ENCODE assay signal across 14 cellular contexts in the genomic region with DNA sequence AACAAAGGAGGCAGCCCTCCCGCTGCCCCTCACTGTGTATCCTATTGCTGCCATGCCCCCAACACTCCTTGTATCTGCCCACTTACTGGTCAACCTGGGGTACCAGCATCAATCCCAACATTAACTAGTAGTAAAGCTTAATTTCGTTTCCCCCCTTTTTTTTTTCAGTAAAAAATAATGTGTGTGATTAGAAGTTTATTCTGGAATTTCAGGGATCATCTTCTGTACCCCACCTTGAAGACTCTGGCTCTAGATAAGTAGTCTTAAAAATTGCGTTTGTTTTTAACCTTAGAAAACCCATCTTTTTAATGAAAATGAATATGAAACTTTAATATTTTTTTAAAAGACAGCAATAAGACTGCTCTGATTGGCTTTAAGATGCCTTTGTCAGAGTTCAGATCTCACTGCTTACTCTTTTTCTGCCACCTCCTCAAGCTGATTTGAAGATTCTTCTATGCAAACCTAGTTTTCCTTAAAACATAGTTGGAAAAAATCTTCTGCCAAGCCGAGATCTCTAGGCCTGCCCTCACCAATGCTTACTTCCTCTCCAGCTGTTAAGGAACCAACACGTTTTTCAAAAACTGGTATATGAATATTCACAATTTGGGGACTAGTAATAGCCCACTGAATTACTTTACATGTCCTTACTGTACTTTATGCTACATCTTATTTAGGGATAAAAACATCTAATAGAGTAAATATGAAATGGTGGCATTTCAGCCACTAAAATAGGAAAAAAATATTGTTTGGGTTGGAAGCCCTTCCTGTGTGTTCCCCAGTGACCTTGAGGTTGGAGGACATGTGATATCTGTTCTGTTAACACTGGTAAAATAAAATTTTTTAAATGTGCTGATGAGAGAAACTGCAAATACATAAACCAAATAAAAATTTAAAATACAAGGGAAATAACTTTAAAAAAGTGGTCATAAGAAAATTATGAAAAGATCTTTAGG. TPM values are rescaled to one million over a fixed set of nuclear protein-coding genes. Genes with fewer than 3 reads are reported as not detected.
A peak's percentile ranks its signal among the peaks of the same experiment; 100 is the strongest.
DNase-seq lines count a peak whose midpoint lies in the region; ATAC-seq and TF ChIP-seq lines count a peak whose summit lies in the region.
"Had no signal": no experiment of that assay in that cellular context is flagged by ENCODE, and none has a peak within 500 bp of the region (broad histone marks: within the 10 kb centered on the region; RNA-seq: fewer than 3 reads in every experiment).

No MANE protein-coding gene starts in this region.

- H3K36me3 ChIP-seq in heart left ventricle (no peaks in the 10 kb centered on the region), SK-N-MC (ENCODE audit: insufficient read depth, low read length) (no peaks in the 10 kb centered on the region), muscle layer of colon (ENCODE audit: insufficient read depth, low read length) (no peaks in the 10 kb centered on the region), upper lobe of right lung (no peaks in the 10 kb centered on the region)
- H3K36me3 ChIP-seq: lower lobe of right lung had no signal

- ATAC-seq in heart left ventricle (no peak), Right ventricle myocardium inferior (no peak), upper lobe of right lung (no peak), GM21390 (IDR thresholded peaks at IDR 0.05; ENCODE audit: unreplicated experiment) (no peak), GM18858 (IDR thresholded peaks at IDR 0.05; ENCODE audit: unreplicated experiment) (no peak)
- ATAC-seq: lower lobe of right lung had no signal

- intact Hi-C loops in heart left ventricle (cut with DNase I) (loop anchor here in 2 of 10 donors (2.0 to 5.0 kb wide), 2 partner anchors 56 to 60 kb away; no protein-coding TSS in a partner anchor), Right ventricle myocardium inferior (cut with DNase I) (no loop called here), upper lobe of right lung (cut with DNase I) (no loop called here)

- H3K4me1 ChIP-seq in heart left ventricle (peaks cover 0 to 69% (median 41%) of the 10 kb centered on the region in 12 donors), muscle layer of colon (ENCODE audit: insufficient read depth, low read length) (peaks cover 54% of the 10 kb centered on the region), upper lobe of right lung (peaks cover 5% of the 10 kb centered on the region)

- H3K9me3 ChIP-seq in heart left ventricle = no peaks in the 10 kb centered on the region
- H3K9me3 ChIP-seq in SK-N-MC (ENCODE audit: low read depth, low read length) = no peaks in the 10 kb centered on the region
- no peaks in the 10 kb centered on the region for H3K9me3 ChIP-seq in muscle layer of colon (ENCODE audit: low read length)
- H3K9me3 ChIP-seq in upper lobe of right lung = no peaks in the 10 kb centered on the region
- H3K9me3 ChIP-seq: lower lobe of right lung had no signal

- H3K9ac ChIP-seq in SK-N-MC (ENCODE audit: insufficient read length) (peak overlapping the region; percentile 82), muscle layer of colon (ENCODE audit: low read length) (no peak overlapping the region)

- no peak for TF ChIP-seq POLR2A in heart left ventricle (IDR thresholded peaks at IDR 0.05)

- WGBS in heart left ventricle, 4 donors = 63 to 74% (median 69%) methylated on average over 5 of the region's 5 CpGs

- DNase-seq in heart left ventricle (no peak), Right ventricle myocardium inferior (ENCODE audit: missing footprints) (no peak), SK-N-MC (ENCODE audit: low read depth, low spot score) (no peak), upper lobe of right lung (no peak), NOMO-1 (lab: John Stamatoyannopoulos, UW; ENCODE audit: unreplicated experiment in 2 of 2) (no peak)
- DNase-seq: activated CD8-positive, alpha-beta memory T cell treated with anti-CD3 and anti-CD28 coated beads, Interleukin-2, amount 50 U/mL, for 4 hours; AML-193; H7; hypothalamus; lower lobe of right lung; substantia nigra had no signal

- no peak for TF ChIP-seq CTCF in heart left ventricle (IDR thresholded peaks at IDR 0.05)
- TF ChIP-seq CTCF in upper lobe of right lung (IDR thresholded peaks at IDR 0.05) = no peak

- no peaks in the 10 kb centered on the region for H3K27me3 ChIP-seq in heart left ventricle
- H3K27me3 ChIP-seq in muscle layer of colon (ENCODE audit: control insufficient read depth in 1 of 2, insufficient read depth in 2 of 2, low read length in 2 of 2) = no peaks in the 10 kb centered on the region
- H3K27me3 ChIP-seq in upper lobe of right lung = no peaks in the 10 kb centered on the region

- H3K4me3 ChIP-seq in heart left ventricle (no peak overlapping the region), SK-N-MC (peak overlapping the region; percentile 72), muscle layer of colon (ENCODE audit: low read depth in 1 of 2, low read length in 2 of 2) (no peak overlapping the region), upper lobe of right lung (no peak overlapping the region)
- H3K4me3 ChIP-seq: lower lobe of right lung had no signal

- H3K27ac ChIP-seq in heart left ventricle (peak overlapping the region; percentile 14 to 92 (median 36)), SK-N-MC (peak overlapping the region; percentile 99), muscle layer of colon (ENCODE audit: low read depth, low read length) (peak overlapping the region; percentile 22), upper lobe of right lung (peak overlapping the region; percentile 24)
- H3K27ac ChIP-seq: lower lobe of right lung had no signal

RNA-seq across cellular contexts. Expression of a gene that starts 4.0 kb away (rescaled TPM):
- total RNA-seq in heart left ventricle (100 to 1,000 TPM in 2 of 9 donors, 10 to 100 TPM in 7; 62.9 to 116 (median 86.7) TPM), Right ventricle myocardium inferior (76.5 TPM), upper lobe of right lung (54.2 TPM)
- polyA plus RNA-seq in heart left ventricle = 10 to 100 TPM; 24.3 to 30.2 TPM

RNA-seq across cellular contexts. Expression of a gene that starts 44.3 kb away (rescaled TPM):
- total RNA-seq in heart left ventricle = under 1 TPM in 2 of 9 donors, not detected in 7; 0.79 to 0.99 TPM
- under 1 TPM; 0.17 to 0.27 TPM for polyA plus RNA-seq in heart left ventricle
- not detected for total RNA-seq in Right ventricle myocardium inferior
- total RNA-seq in upper lobe of right lung = not detected
- total RNA-seq: H7, lower lobe of right lung had no signal

Comparison
In these comparisons a context has a peak if more than half of its experiments do, and no peak if none do; other contexts are left out.
1. H3K27ac ChIP-seq: peak in every context shown above with its lines; median percentile 99 in SK-N-MC; 36 in heart left ventricle; 24 in upper lobe of right lung; 22 in muscle layer of colon.